Comparison of ENCODE assay signal across 17 cellular contexts in the genomic region with DNA sequence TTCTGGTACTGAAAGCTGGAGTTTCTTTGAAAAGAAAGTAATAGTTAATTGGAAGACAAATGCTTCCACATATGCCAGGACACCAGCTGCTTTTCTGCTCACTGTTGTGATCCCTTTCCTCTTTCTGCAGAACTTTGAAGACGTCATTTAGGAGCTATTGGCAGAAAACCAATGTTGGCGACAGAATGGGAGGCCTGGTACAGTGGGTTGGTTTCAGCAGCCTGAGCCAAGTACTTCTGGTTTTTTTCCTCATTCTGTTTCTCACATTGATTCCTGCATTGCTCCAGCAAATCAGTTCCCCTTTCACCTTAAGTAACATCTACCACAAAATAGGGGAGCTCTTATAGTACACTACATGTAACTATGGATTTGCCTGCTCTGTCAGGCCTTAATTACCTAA.
DNase-seq lines count a peak whose midpoint lies in the region; TF ChIP-seq lines count a peak whose summit lies in the region.
"Had no signal": no experiment of that assay in that cellular context is flagged by ENCODE, and none has a peak within 500 bp of the region (broad histone marks: within the 10 kb centered on the region; RNA-seq: fewer than 3 reads in every experiment).

No MANE protein-coding gene starts in this region.

- no peaks in the 10 kb centered on the region for H3K79me1 ChIP-seq in H9 (ENCODE audit: insufficient read depth, low read depth, low read length, poor library complexity, severe bottlenecking)

- H4K5ac ChIP-seq in H9 (ENCODE audit: insufficient read length, low read depth, low read length) = no peak overlapping the region

- no peak overlapping the region for H3K4ac ChIP-seq in H9 (ENCODE audit: low read depth, low read length)

- WGBS in H9 (ENCODE audit: extremely low coverage, insufficient read length, low lambda C conversion rate) = no CpG with 5 or more reads among the region's 2 CpGs

- DNase-seq in G401 (ENCODE audit: low spot score) (peak; percentile 82), left ventricle myocardium inferior (no peak), posterior cingulate gyrus (peak in 8 of 10 donors; percentile 23 to 79 (median 49)), H9 (no peak)
- DNase-seq in activated CD4-positive, alpha-beta T cell treated with anti-CD3 and anti-CD28 coated beads, Interleukin-2, amount 10 ng/mL, durations not matched to agents 7 days and 5 days = no peak
- no peak for DNase-seq in stimulated activated CD8-positive, alpha-beta memory T cell treated with anti-CD3 and anti-CD28 coated beads, Interleukin-4, amount 100 ng/mL, for 48 hours
- no peak for DNase-seq in activated naive CD4-positive, alpha-beta T cell treated with anti-CD3 and anti-CD28 coated beads, Interleukin-2, amount 10 ng/mL, durations not matched to agents 7 days and 5 days
- DNase-seq: activated CD4-positive, alpha-beta T cell treated with anti-CD3 and anti-CD28 coated beads for 4 hours; esophagus squamous epithelium; NCI-H187 treated with DMSO at 0.1 percent for 48 hours; stimulated activated naive CD4-positive, alpha-beta T cell had no signal

- H3K27ac ChIP-seq in angular gyrus (ENCODE audit: low read depth, low read length) (peak overlapping the region; percentile 65), left ventricle myocardium inferior (replicated peaks) (peak overlapping the region; percentile 47), H9 (ENCODE audit: insufficient read length, low read depth, low read length) (no peak overlapping the region)
- H3K27ac ChIP-seq: BLaER1 treated with 17β-estradiol and CSF1 and Interleukin-3, amounts not matched to agents 10 nM and 100 nM; parathyroid adenoma had no signal

- H4K91ac ChIP-seq in H9 (ENCODE audit: insufficient read length, low read depth, low read length) = no peak overlapping the region

- H2BK5ac ChIP-seq in H9 (ENCODE audit: insufficient read length, low read length) = no peak overlapping the region

- H3K4me3 ChIP-seq in left ventricle myocardium inferior = no peak overlapping the region
- H3K4me3 ChIP-seq: BLaER1 treated with 17β-estradiol and CSF1 and Interleukin-3, amounts not matched to agents 10 nM and 100 nM; esophagus squamous epithelium had no signal

- H2BK15ac ChIP-seq in H9 (ENCODE audit: low read depth, low read length) = no peak overlapping the region

- intact Hi-C loops in left ventricle myocardium inferior (cut with micrococcal nuclease) = no loop called here
- intact Hi-C loops in posterior cingulate gyrus (cut with DNase I) = no loop called here

- no peak overlapping the region for H3K9ac ChIP-seq in H9 (ENCODE audit: extremely low read depth, insufficient read length, low read length)
- H3K9ac ChIP-seq: BLaER1 treated with 17β-estradiol and CSF1 and Interleukin-3, amounts not matched to agents 10 nM and 100 nM; parathyroid adenoma had no signal

- peaks cover 4% of the 10 kb centered on the region for H3K27me3 ChIP-seq in left ventricle myocardium inferior (ENCODE audit: low read depth)
- no peaks in the 10 kb centered on the region for H3K27me3 ChIP-seq in H9 (ENCODE audit: insufficient read depth, low read length)
- H3K27me3 ChIP-seq: BLaER1 treated with 17β-estradiol and CSF1 and Interleukin-3, amounts not matched to agents 10 nM and 100 nM; esophagus squamous epithelium had no signal

- CTCF ChIA-PET in activated CD4-positive, alpha-beta T cell treated with anti-CD3 and anti-CD28 coated beads, Interleukin-2, amount 10 ng/mL, durations not matched to agents 7 days and 5 days (lab: Charles Lee) = no interaction called here
- CTCF ChIA-PET in activated naive CD4-positive, alpha-beta T cell treated with anti-CD3 and anti-CD28 coated beads, Interleukin-2, amount 10 ng/mL, durations not matched to agents 7 days and 5 days (lab: Charles Lee) = no interaction called here

- H3K4me1 ChIP-seq in left ventricle myocardium inferior (peaks cover 9% of the 10 kb centered on the region), H9 (ENCODE audit: insufficient read depth, low read length) (0 out of 2 replicates have a peak, but pooled peaks cover 3% of the 10 kb centered on the region)
- H3K4me1 ChIP-seq: esophagus squamous epithelium, parathyroid adenoma had no signal

- H3K23me2 ChIP-seq in H9 (ENCODE audit: insufficient read length, low read depth, low read length, poor library complexity, severe bottlenecking) = no peaks in the 10 kb centered on the region

- H3K18ac ChIP-seq in H9 (ENCODE audit: insufficient read length, low read depth, low read length) = no peak overlapping the region

- POLR2A ChIA-PET in activated CD4-positive, alpha-beta T cell treated with anti-CD3 and anti-CD28 coated beads, Interleukin-2, amount 10 ng/mL, durations not matched to agents 7 days and 5 days (lab: Charles Lee) = interaction anchor here (0.6 kb wide), 1 partner anchor 38 kb away, joined by 4 read pairs; no protein-coding TSS in a partner anchor

- no peaks in the 10 kb centered on the region; the same call in 1 of the 2 replicates for H3K27me3 Mint-ChIP-seq in H9 (ENCODE audit: low read depth)
- peaks cover 9% of the 10 kb centered on the region for H3K27me3 Mint-ChIP-seq in activated CD4-positive, alpha-beta T cell treated with anti-CD3 and anti-CD28 coated beads, Interleukin-2, amount 10 ng/mL, durations not matched to agents 7 days and 5 days
- H3K27me3 Mint-ChIP-seq in activated naive CD4-positive, alpha-beta T cell treated with anti-CD3 and anti-CD28 coated beads, Interleukin-2, amount 10 ng/mL, durations not matched to agents 7 days and 5 days = peaks cover 10% of the 10 kb centered on the region

- H2BK20ac ChIP-seq in H9 (ENCODE audit: low read depth, low read length, poor library complexity, severe bottlenecking) = no peak overlapping the region

- H3K4me3 Mint-ChIP-seq in H9 = no peak overlapping the region; a peak in 1 of 5 replicates
- no peak overlapping the region for H3K4me3 Mint-ChIP-seq in activated CD4-positive, alpha-beta T cell treated with anti-CD3 and anti-CD28 coated beads, Interleukin-2, amount 10 ng/mL, durations not matched to agents 7 days and 5 days
- no peak overlapping the region for H3K4me3 Mint-ChIP-seq in activated naive CD4-positive, alpha-beta T cell treated with anti-CD3 and anti-CD28 coated beads, Interleukin-2, amount 10 ng/mL, durations not matched to agents 7 days and 5 days
- H3K4me3 Mint-ChIP-seq: central memory CD8-positive, alpha-beta T cell; IgD-negative memory B cell had no signal

- H3K14ac ChIP-seq in H9 (ENCODE audit: insufficient read depth, low read length) = no peak overlapping the region

- no peaks in the 10 kb centered on the region for H3K9me3 ChIP-seq in left ventricle myocardium inferior (replicated peaks)
- no peaks in the 10 kb centered on the region for H3K9me3 ChIP-seq in H9 (ENCODE audit: control insufficient read depth, low read depth, low read length)
- H3K9me3 ChIP-seq: BLaER1 treated with 17β-estradiol and CSF1 and Interleukin-3, amounts not matched to agents 10 nM and 100 nM; esophagus squamous epithelium had no signal

- peaks cover 8 to 31% (median 26%) of the 10 kb centered on the region in 3 experiments; a peak in 6 of 7 replicates for H3K36me3 Mint-ChIP-seq in H9 (ENCODE audit: insufficient read depth in 1 of 3, low read depth in 3 of 3)
- no peaks in the 10 kb centered on the region for H3K36me3 Mint-ChIP-seq in activated CD4-positive, alpha-beta T cell treated with anti-CD3 and anti-CD28 coated beads, Interleukin-2, amount 10 ng/mL, durations not matched to agents 7 days and 5 days (ENCODE audit: low read depth)
- H3K36me3 Mint-ChIP-seq in activated naive CD4-positive, alpha-beta T cell treated with anti-CD3 and anti-CD28 coated beads, Interleukin-2, amount 10 ng/mL, durations not matched to agents 7 days and 5 days = no peaks in the 10 kb centered on the region
- H3K36me3 Mint-ChIP-seq: IgD-negative memory B cell had no signal

- H2AK5ac ChIP-seq in H9 (ENCODE audit: insufficient read length, low read length) = no peak overlapping the region

- H3K4me1 Mint-ChIP-seq in H9 = peaks cover 0 to 3% of the 10 kb centered on the region in 2 experiments; a peak in 1 of 4 replicates
- no peaks in the 10 kb centered on the region for H3K4me1 Mint-ChIP-seq in activated CD4-positive, alpha-beta T cell treated with anti-CD3 and anti-CD28 coated beads, Interleukin-2, amount 10 ng/mL, durations not matched to agents 7 days and 5 days
- no peaks in the 10 kb centered on the region for H3K4me1 Mint-ChIP-seq in activated naive CD4-positive, alpha-beta T cell treated with anti-CD3 and anti-CD28 coated beads, Interleukin-2, amount 10 ng/mL, durations not matched to agents 7 days and 5 days
- H3K4me1 Mint-ChIP-seq: central memory CD8-positive, alpha-beta T cell had no signal

- in situ Hi-C loops in G401 (cut with HindIII; ENCODE audit: low sequenced_read_pairs) = loop anchor here (10.0 kb wide), 1 partner anchor 67 kb away; no protein-coding TSS in a partner anchor

- no peak overlapping the region for H4K8ac ChIP-seq in H9 (replicated peaks; ENCODE audit: insufficient read length, low read depth, low read length)

- H3T11ph ChIP-seq in H9 (ENCODE audit: low read length) = no peak overlapping the region

- H3K9me3 Mint-ChIP-seq in H9 = no peaks in the 10 kb centered on the region
- H3K9me3 Mint-ChIP-seq in activated CD4-positive, alpha-beta T cell treated with anti-CD3 and anti-CD28 coated beads, Interleukin-2, amount 10 ng/mL, durations not matched to agents 7 days and 5 days = no peaks in the 10 kb centered on the region
- H3K9me3 Mint-ChIP-seq in activated naive CD4-positive, alpha-beta T cell treated with anti-CD3 and anti-CD28 coated beads, Interleukin-2, amount 10 ng/mL, durations not matched to agents 7 days and 5 days = no peaks in the 10 kb centered on the region
- H3K9me3 Mint-ChIP-seq: activated T-helper 2 cell treated with anti-CD3 and anti-CD28 coated beads, Interferon-gamma antibody, Interleukin-2, Interleukin-4, amounts not matched to agents 10 μg/mL and 5 μg/mL and 100 μg/mL, durations not matched to agents 14 hours and 24 hours and 36 hours; central memory CD8-positive, alpha-beta T cell; IgD-negative memory B cell had no signal

- H3K79me2 ChIP-seq in H9 (ENCODE audit: insufficient read depth, low read length) = no peaks in the 10 kb centered on the region
- H3K79me2 ChIP-seq: parathyroid adenoma had no signal

- H3K4me2 ChIP-seq in H9 (ENCODE audit: insufficient read depth, insufficient read length, low read length) = no peak overlapping the region

- no peaks in the 10 kb centered on the region for H4K20me1 ChIP-seq in H9 (ENCODE audit: control insufficient read depth, insufficient read depth, insufficient read length)
- H4K20me1 ChIP-seq: BLaER1 treated with 17β-estradiol and CSF1 and Interleukin-3, amounts not matched to agents 10 nM and 100 nM had no signal

- no peak overlapping the region for H2BK120ac ChIP-seq in H9 (ENCODE audit: low read depth, low read length, poor library complexity, severe bottlenecking)

- H2AFZ ChIP-seq in H9 (ENCODE audit: low read length) = no peak overlapping the region
- H2AFZ ChIP-seq: parathyroid adenoma had no signal

- no peak overlapping the region for H3K23ac ChIP-seq in H9 (ENCODE audit: insufficient read length, low read depth, low read length)

- H2BK12ac ChIP-seq in H9 (ENCODE audit: insufficient read length, low read depth, low read length) = no peak overlapping the region

- H3K27ac Mint-ChIP-seq in H9 = no peak overlapping the region
- no peak overlapping the region for H3K27ac Mint-ChIP-seq in activated CD4-positive, alpha-beta T cell treated with anti-CD3 and anti-CD28 coated beads, Interleukin-2, amount 10 ng/mL, durations not matched to agents 7 days and 5 days
- H3K27ac Mint-ChIP-seq in activated naive CD4-positive, alpha-beta T cell treated with anti-CD3 and anti-CD28 coated beads, Interleukin-2, amount 10 ng/mL, durations not matched to agents 7 days and 5 days = no peak overlapping the region
- H3K27ac Mint-ChIP-seq: activated T-helper 2 cell treated with anti-CD3 and anti-CD28 coated beads, Interferon-gamma antibody, Interleukin-2, Interleukin-4, amounts not matched to agents 10 μg/mL and 5 μg/mL and 100 μg/mL, durations not matched to agents 14 hours and 24 hours and 36 hours; IgD-negative memory B cell had no signal

- TF ChIP-seq CTCF in left ventricle myocardium inferior (IDR thresholded peaks at IDR 0.05; ENCODE audit: borderline replicate concordance) = no peak
- no peak for TF ChIP-seq CTCF in H9 (conservative IDR thresholded peaks at IDR 0.05)

- H3K56ac ChIP-seq in H9 (ENCODE audit: insufficient read length, low read depth, low read length) = no peak overlapping the region

- no peaks in the 10 kb centered on the region for H3K36me3 ChIP-seq in left ventricle myocardium inferior
- H3K36me3 ChIP-seq: BLaER1 treated with 17β-estradiol and CSF1 and Interleukin-3, amounts not matched to agents 10 nM and 100 nM; esophagus squamous epithelium had no signal

Comparison
In these comparisons a context has a peak if more than half of its experiments do, and no peak if none do; other contexts are left out.
1. DNase-seq: peak in G401 (single experiment) and posterior cingulate gyrus (8 of 10); none in left ventricle myocardium inferior (single experiment), H9 (single experiment), activated CD4-positive, alpha-beta T cell treated with anti-CD3 and anti-CD28 coated beads, Interleukin-2, amount 10 ng/mL, durations not matched to agents 7 days and 5 days (single experiment), stimulated activated CD8-positive, alpha-beta memory T cell treated with anti-CD3 and anti-CD28 coated beads, Interleukin-4, amount 100 ng/mL, for 48 hours (single experiment) and activated naive CD4-positive, alpha-beta T cell treated with anti-CD3 and anti-CD28 coated beads, Interleukin-2, amount 10 ng/mL, durations not matched to agents 7 days and 5 days (single experiment).